13 cellular contexts compared by ENCODE assay signal in the genomic region with DNA sequence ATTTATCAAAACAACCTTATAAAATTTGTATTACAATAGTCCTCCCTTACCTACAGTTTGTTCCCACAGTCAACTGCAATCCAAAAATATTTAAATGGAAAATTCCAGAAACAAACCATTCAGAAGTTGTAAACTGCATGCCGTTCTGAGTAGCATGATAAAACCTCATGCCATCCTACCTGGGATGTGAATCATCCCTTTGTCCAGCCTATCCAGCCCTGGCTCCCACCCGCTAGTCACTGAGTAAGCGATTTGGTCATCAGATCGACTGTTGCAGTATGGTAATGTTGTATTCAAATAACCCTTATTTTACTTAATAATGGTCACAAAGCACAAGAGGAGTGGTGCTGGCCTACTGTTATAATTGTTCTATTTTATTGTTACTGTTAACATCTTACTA.
DNase-seq lines count a peak whose midpoint lies in the region; ATAC-seq and TF ChIP-seq lines count a peak whose summit lies in the region.
"Had no signal": no experiment of that assay in that cellular context is flagged by ENCODE, and none has a peak within 500 bp of the region (broad histone marks: within the 10 kb centered on the region; RNA-seq: fewer than 3 reads in every experiment).

No MANE protein-coding gene starts in this region.

- no peaks in the 10 kb centered on the region for H3K27me3 ChIP-seq in iPS-18a (ENCODE audit: control insufficient read depth, insufficient read depth, low read length)
- H3K27me3 ChIP-seq in upper lobe of left lung, result no peaks in the 10 kb centered on the region
- H3K27me3 ChIP-seq: stomach had no signal

- no peaks in the 10 kb centered on the region for H3K9me3 Mint-ChIP-seq in activated naive CD4-positive, alpha-beta T cell treated with anti-CD3 and anti-CD28 coated beads, Interleukin-2, amount 50 U/mL, for 24 hours
- 0 out of 2 replicates have a peak, but pooled peaks cover 3% of the 10 kb centered on the region for H3K9me3 Mint-ChIP-seq in WTC11

- H3K9me3 ChIP-seq in iPS-18a (ENCODE audit: control insufficient read depth, low read depth, low read length) (no peaks in the 10 kb centered on the region), upper lobe of left lung (no peaks in the 10 kb centered on the region)
- H3K9me3 ChIP-seq: stomach had no signal

- TF ChIP-seq CTCF in WTC11 (IDR thresholded peaks at IDR 0.05) (no peak), upper lobe of left lung (IDR thresholded peaks at IDR 0.05) (no peak)

- H3K36me3 ChIP-seq in iPS-18a (ENCODE audit: control insufficient read depth, low read depth, low read length) (no peaks in the 10 kb centered on the region), upper lobe of left lung (no peaks in the 10 kb centered on the region)
- H3K36me3 ChIP-seq: stomach had no signal

- POLR2A ChIA-PET in WTC11 (lab: Charles Lee), result no interaction called here

- peaks cover 33% of the 10 kb centered on the region for H3K4me1 ChIP-seq in iPS-18a (ENCODE audit: control insufficient read depth, low read depth, low read length)
- H3K4me1 ChIP-seq in upper lobe of left lung, result peaks cover 22 to 31% (median 27%) of the 10 kb centered on the region in 4 donors

- no peak for TF ChIP-seq POLR2A in upper lobe of left lung (IDR thresholded peaks at IDR 0.05)

- no peaks in the 10 kb centered on the region for H3K27me3 Mint-ChIP-seq in activated naive CD4-positive, alpha-beta T cell treated with anti-CD3 and anti-CD28 coated beads, Interleukin-2, amount 50 U/mL, for 24 hours
- H3K27me3 Mint-ChIP-seq in WTC11 (ENCODE audit: low read depth), result no peaks in the 10 kb centered on the region

- peak overlapping the region; percentile 44 for H3K4me3 Mint-ChIP-seq in activated naive CD4-positive, alpha-beta T cell treated with anti-CD3 and anti-CD28 coated beads, Interleukin-2, amount 50 U/mL, for 24 hours
- peak overlapping the region; percentile 67; the same call in 1 of the 2 replicates for H3K4me3 Mint-ChIP-seq in WTC11

- peaks cover 25% of the 10 kb centered on the region for H3K4me1 Mint-ChIP-seq in activated naive CD4-positive, alpha-beta T cell treated with anti-CD3 and anti-CD28 coated beads, Interleukin-2, amount 50 U/mL, for 24 hours
- H3K4me1 Mint-ChIP-seq in WTC11, result peaks cover 35% of the 10 kb centered on the region

- no peak overlapping the region for H3K27ac ChIP-seq in iPS-18a (ENCODE audit: low read length)
- peak overlapping the region; percentile 28 to 82 (median 82) for H3K27ac ChIP-seq in upper lobe of left lung

- H3K27ac Mint-ChIP-seq in activated naive CD4-positive, alpha-beta T cell treated with anti-CD3 and anti-CD28 coated beads, Interleukin-2, amount 50 U/mL, for 24 hours, result no peak overlapping the region
- peak overlapping the region; percentile 97 for H3K27ac Mint-ChIP-seq in WTC11

- no peak for DNase-seq in activated naive CD4-positive, alpha-beta T cell (lab: John Stamatoyannopoulos, UW)
- DNase-seq in WTC11 (ENCODE audit: low spot score) (no peak), upper lobe of left lung (no peak), NK-92 (lab: John Stamatoyannopoulos, UW; ENCODE audit: unreplicated experiment) (no peak)
- DNase-seq in stimulated activated CD4-positive, alpha-beta T cell treated with anti-CD3 and anti-CD28 coated beads, Interleukin-4, amount 100 ng/mL, for 1 hour, result no peak
- DNase-seq: 8988T; activated T-cell treated with anti-CD3 and anti-CD28 coated beads, Interleukin-2, amount 50 U/mL, for 1 hour; stimulated activated CD4-positive, alpha-beta T cell treated with anti-CD3 and anti-CD28 coated beads, Interleukin-4, amount 100 ng/mL, for 24 hours had no signal

- ATAC-seq in WTC11 (no peak), upper lobe of left lung (ENCODE audit: low FRiP score in 2 of 2) (no peak), GM21526 (IDR thresholded peaks at IDR 0.05; ENCODE audit: low FRiP score, unreplicated experiment) (no peak)

- 86 to 87% methylated on average over 4 of the region's 4 CpGs for WGBS in upper lobe of left lung, 2 donors

- H3K4me3 ChIP-seq in iPS-18a (ENCODE audit: low read length), result peak overlapping the region; percentile 34
- H3K4me3 ChIP-seq in upper lobe of left lung, result no peak overlapping the region
- H3K4me3 ChIP-seq: stomach had no signal

- peaks cover 3% of the 10 kb centered on the region for H3K36me3 Mint-ChIP-seq in activated naive CD4-positive, alpha-beta T cell treated with anti-CD3 and anti-CD28 coated beads, Interleukin-2, amount 50 U/mL, for 24 hours
- 0 out of 2 replicates have a peak, but pooled peaks cover 2% of the 10 kb centered on the region for H3K36me3 Mint-ChIP-seq in WTC11

- TF ChIP-seq EP300 in upper lobe of left lung (IDR thresholded peaks at IDR 0.05), result no peak

- no peak overlapping the region for H3K9ac ChIP-seq in iPS-18a (ENCODE audit: low read length)
- H3K9ac ChIP-seq: parathyroid adenoma had no signal

- CTCF ChIA-PET in WTC11 (lab: Charles Lee), result no interaction called here

TF ChIP-seq in WTC11, 78 proteins besides CTCF, POLR2A, EP300 and RAD21 (continues in another document):
- TF ChIP-seq HMGA2 (CRISPR knock-in tag; IDR thresholded peaks at IDR 0.05) (no peak), ZNF423 (CRISPR knock-in tag; IDR thresholded peaks at IDR 0.05) (no peak), ESRRA (CRISPR knock-in tag; IDR thresholded peaks at IDR 0.05; ENCODE audit: borderline replicate concordance) (no peak), ZNF416 (CRISPR knock-in tag; IDR thresholded peaks at IDR 0.05) (no peak), MYBL2 (CRISPR knock-in tag; IDR thresholded peaks at IDR 0.05) (no peak), FOXK1 (CRISPR knock-in tag; IDR thresholded peaks at IDR 0.05) (no peak), EMX1 (CRISPR knock-in tag; IDR thresholded peaks at IDR 0.05) (no peak), CREB1 (CRISPR knock-in tag; IDR thresholded peaks at IDR 0.05) (no peak), NFYB (CRISPR knock-in tag; conservative IDR thresholded peaks at IDR 0.05; ENCODE audit: low read depth) (no peak), TEAD4 (CRISPR knock-in tag; IDR thresholded peaks at IDR 0.05) (no peak), NR3C1 (CRISPR knock-in tag; conservative IDR thresholded peaks at IDR 0.05; ENCODE audit: low read depth) (no peak), CREM (CRISPR knock-in tag; IDR thresholded peaks at IDR 0.05) (no peak), TCF7 (CRISPR knock-in tag; IDR thresholded peaks at IDR 0.05; ENCODE audit: low read depth) (no peak), RELA (CRISPR knock-in tag; IDR thresholded peaks at IDR 0.05; ENCODE audit: borderline replicate concordance) (no peak), NR1H2 (CRISPR knock-in tag; IDR thresholded peaks at IDR 0.05) (no peak)
- TF ChIP-seq, protein P1, sequence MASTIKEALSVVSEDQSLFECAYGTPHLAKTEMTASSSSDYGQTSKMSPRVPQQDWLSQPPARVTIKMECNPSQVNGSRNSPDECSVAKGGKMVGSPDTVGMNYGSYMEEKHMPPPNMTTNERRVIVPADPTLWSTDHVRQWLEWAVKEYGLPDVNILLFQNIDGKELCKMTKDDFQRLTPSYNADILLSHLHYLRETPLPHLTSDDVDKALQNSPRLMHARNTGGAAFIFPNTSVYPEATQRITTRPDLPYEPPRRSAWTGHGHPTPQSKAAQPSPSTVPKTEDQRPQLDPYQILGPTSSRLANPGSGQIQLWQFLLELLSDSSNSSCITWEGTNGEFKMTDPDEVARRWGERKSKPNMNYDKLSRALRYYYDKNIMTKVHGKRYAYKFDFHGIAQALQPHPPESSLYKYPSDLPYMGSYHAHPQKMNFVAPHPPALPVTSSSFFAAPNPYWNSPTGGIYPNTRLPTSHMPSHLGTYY (CRISPR knock-in tag; IDR thresholded peaks at IDR 0.05), result no peak
- TF ChIP-seq, protein P2, sequence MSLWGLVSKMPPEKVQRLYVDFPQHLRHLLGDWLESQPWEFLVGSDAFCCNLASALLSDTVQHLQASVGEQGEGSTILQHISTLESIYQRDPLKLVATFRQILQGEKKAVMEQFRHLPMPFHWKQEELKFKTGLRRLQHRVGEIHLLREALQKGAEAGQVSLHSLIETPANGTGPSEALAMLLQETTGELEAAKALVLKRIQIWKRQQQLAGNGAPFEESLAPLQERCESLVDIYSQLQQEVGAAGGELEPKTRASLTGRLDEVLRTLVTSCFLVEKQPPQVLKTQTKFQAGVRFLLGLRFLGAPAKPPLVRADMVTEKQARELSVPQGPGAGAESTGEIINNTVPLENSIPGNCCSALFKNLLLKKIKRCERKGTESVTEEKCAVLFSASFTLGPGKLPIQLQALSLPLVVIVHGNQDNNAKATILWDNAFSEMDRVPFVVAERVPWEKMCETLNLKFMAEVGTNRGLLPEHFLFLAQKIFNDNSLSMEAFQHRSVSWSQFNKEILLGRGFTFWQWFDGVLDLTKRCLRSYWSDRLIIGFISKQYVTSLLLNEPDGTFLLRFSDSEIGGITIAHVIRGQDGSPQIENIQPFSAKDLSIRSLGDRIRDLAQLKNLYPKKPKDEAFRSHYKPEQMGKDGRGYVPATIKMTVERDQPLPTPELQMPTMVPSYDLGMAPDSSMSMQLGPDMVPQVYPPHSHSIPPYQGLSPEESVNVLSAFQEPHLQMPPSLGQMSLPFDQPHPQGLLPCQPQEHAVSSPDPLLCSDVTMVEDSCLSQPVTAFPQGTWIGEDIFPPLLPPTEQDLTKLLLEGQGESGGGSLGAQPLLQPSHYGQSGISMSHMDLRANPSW (CRISPR knock-in tag; conservative IDR thresholded peaks at IDR 0.05; ENCODE audit: low read depth), result no peak
- TF ChIP-seq, protein P3, sequence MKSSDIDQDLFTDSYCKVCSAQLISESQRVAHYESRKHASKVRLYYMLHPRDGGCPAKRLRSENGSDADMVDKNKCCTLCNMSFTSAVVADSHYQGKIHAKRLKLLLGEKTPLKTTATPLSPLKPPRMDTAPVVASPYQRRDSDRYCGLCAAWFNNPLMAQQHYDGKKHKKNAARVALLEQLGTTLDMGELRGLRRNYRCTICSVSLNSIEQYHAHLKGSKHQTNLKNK (CRISPR knock-in tag; IDR thresholded peaks at IDR 0.05), result no peak
- TF ChIP-seq, protein P4, sequence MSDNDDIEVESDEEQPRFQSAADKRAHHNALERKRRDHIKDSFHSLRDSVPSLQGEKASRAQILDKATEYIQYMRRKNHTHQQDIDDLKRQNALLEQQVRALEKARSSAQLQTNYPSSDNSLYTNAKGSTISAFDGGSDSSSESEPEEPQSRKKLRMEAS (CRISPR knock-in tag; IDR thresholded peaks at IDR 0.05), result no peak
